In the genomic region with DNA sequence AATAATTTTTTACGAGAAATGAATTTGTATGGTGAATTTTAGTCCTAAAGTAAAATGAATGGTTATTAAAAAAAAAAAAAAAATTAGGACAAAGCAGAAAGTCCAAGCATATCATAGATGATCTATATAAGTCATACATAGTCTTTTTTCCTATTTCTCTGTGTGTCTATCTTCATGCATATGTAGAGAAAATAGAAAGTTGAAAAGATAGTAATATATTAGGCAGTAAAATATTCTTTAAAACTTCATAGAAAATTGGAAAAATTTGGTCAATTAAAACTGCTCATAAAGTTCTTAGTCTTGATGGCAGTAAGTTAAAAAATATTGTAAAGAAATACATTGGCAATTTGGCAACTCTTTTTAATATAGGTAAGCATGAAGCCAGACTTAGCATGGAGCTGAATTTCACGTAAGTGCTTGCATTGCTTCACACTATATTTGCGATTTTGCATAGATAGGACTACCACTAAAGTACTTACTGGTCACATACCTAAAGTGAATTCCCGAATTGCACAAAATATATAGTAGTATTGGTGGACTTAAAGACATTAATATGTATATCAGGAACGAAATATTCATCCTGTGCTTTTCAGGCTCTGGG, we compare ENCODE assay signal across 25 cellular contexts.
"Had no signal": no experiment of that assay in that cellular context is flagged by ENCODE, and none has a peak within 500 bp of the region (broad histone marks: within the 10 kb centered on the region; RNA-seq: fewer than 3 reads in every experiment).

No MANE protein-coding gene starts in this region.

- ATAC-seq: psoas muscle; right cardiac atrium; right lobe of liver; stimulated activated effector memory CD8-positive, alpha-beta T cell treated with anti-CD3 and anti-CD28 coated beads, Interleukin-12 subunit alpha, Interleukin-12 subunit beta, amount 100 ng/mL, for 72 hours; stimulated activated naive B cell treated with anti-CD40 and anti-IgM and Interleukin-4, amounts not matched to agents 10 μg/mL and 1 μg/mL and 100 μg/mL, for 72 hours had no signal

- H3K4me3 ChIP-seq: neural progenitor cell, ovary, psoas muscle, right lobe of liver, sigmoid colon, stomach, thoracic aorta, thyroid gland, tibial nerve, upper lobe of left lung, vagina had no signal

- H3K27ac ChIP-seq: neural progenitor cell, ovary, parathyroid adenoma, psoas muscle, sigmoid colon, stomach, thoracic aorta, thyroid gland, tibial nerve, upper lobe of left lung, vagina had no signal

- FAIRE-seq: small intestine, urothelium cell line had no signal

- DNase-seq: occipital lobe; ovary; posterior cingulate gyrus; psoas muscle; right cardiac atrium; right lobe of liver; sigmoid colon; small intestine; stimulated activated CD4-positive, alpha-beta T cell treated with anti-CD3 and anti-CD28 coated beads, Interleukin-15, amount 100 ng/mL, for 24 hours; stimulated activated CD4-positive, alpha-beta T cell treated with anti-CD3 and anti-CD28 coated beads, Interleukin-2, amount 100 ng/mL, for 24 hours; stimulated activated CD4-positive, alpha-beta T cell treated with anti-CD3 and anti-CD28 coated beads, Interleukin-2, amount 100 ng/mL, for 48 hours; stimulated activated CD4-positive, alpha-beta T cell treated with anti-CD3 and anti-CD28 coated beads, Interleukin-4, amount 100 ng/mL, for 24 hours; stimulated activated naive B cell treated with anti-CD40 and anti-IgM and Interleukin-4, amounts not matched to agents 10 μg/mL and 1 μg/mL and 100 μg/mL, for 72 hours; stimulated activated naive CD4-positive, alpha-beta T cell treated with Interleukin-2 at 50 U/mL for 16 hours; stomach; thyroid gland; trophoblast cell; upper lobe of left lung had no signal

- H3K36me3 ChIP-seq: ovary, right lobe of liver, sigmoid colon, stomach, thoracic aorta, thyroid gland, tibial nerve, upper lobe of left lung, vagina had no signal

- H3K4me1 ChIP-seq: neural progenitor cell, parathyroid adenoma, psoas muscle, sigmoid colon, stomach, thyroid gland, tibial nerve, upper lobe of left lung, vagina had no signal

- H3K9me3 ChIP-seq: ovary, psoas muscle, right lobe of liver, thoracic aorta, thyroid gland, tibial nerve, vagina had no signal
